Comparison of ENCODE assay signal across 8 cellular contexts in genomic region chr5:139648205-139649081, GRCh38. TPM values are rescaled to one million over a fixed set of nuclear protein-coding genes. Genes with fewer than 3 reads are reported as not detected.
A peak's percentile ranks its signal among the peaks of the same experiment; 100 is the strongest.
DNase-seq lines count a peak whose midpoint lies in the region; ATAC-seq and TF ChIP-seq lines count a peak whose summit lies in the region.

CXXC5 (plus strand) TSS chr5:139648349; CDS start chr5:139680524, 32,175 bp downstream.

- H3K27me3 ChIP-seq in BLaER1 (no peaks in the 10 kb centered on the region), RWPE2 (ENCODE audit: insufficient read depth, poor library complexity, severe bottlenecking) (peaks cover 34% of the 10 kb centered on the region), parathyroid adenoma (ENCODE audit: control insufficient read depth, insufficient read depth, low read length) (no peaks in the 10 kb centered on the region)

- H3K36me3 ChIP-seq in BLaER1 (no peaks in the 10 kb centered on the region), RWPE2 (ENCODE audit: low read depth) (no peaks in the 10 kb centered on the region), parathyroid adenoma (ENCODE audit: control insufficient read depth, insufficient read depth, low read length) (no peaks in the 10 kb centered on the region)

- 0 out of 2 replicates have a peak, but pooled peaks have one; percentile 23 for TF ChIP-seq EP300 in Ishikawa (IDR thresholded peaks at IDR 0.05; ENCODE audit: borderline replicate concordance)

- ATAC-seq in GM19035 (IDR thresholded peaks at IDR 0.05; ENCODE audit: unreplicated experiment) (peak; percentile 37), RWPE2 (ENCODE audit: low read depth) (peak; percentile 43), left cardiac atrium (peak; percentile 74 to 81)

- H4K20me1 ChIP-seq in BLaER1, result peaks cover 61% of the 10 kb centered on the region

- peak within 1 kb of the TSS; percentile 97 for H3K27ac ChIP-seq in BLaER1
- H3K27ac ChIP-seq in RWPE2 (ENCODE audit: poor library complexity, severe bottlenecking), result no peak within 1 kb of the TSS
- H3K27ac ChIP-seq in parathyroid adenoma, result peak within 1 kb of the TSS; percentile 78

- H3K4me3 ChIP-seq in BLaER1 (peak within 1 kb of the TSS; percentile 97), RWPE2 (ENCODE audit: severe bottlenecking) (peak within 1 kb of the TSS; percentile 41), parathyroid adenoma (ENCODE audit: low read depth, low read length) (peak within 1 kb of the TSS; percentile 80)

- peaks cover 75% of the 10 kb centered on the region for H3K4me1 ChIP-seq in BLaER1
- peaks cover 6% of the 10 kb centered on the region for H3K4me1 ChIP-seq in RWPE2 (ENCODE audit: insufficient read depth, poor library complexity, severe bottlenecking)
- H3K4me1 ChIP-seq in parathyroid adenoma, result peaks cover 34% of the 10 kb centered on the region

- H3K9me3 ChIP-seq in BLaER1 (no peaks in the 10 kb centered on the region), RWPE2 (ENCODE audit: severe bottlenecking) (no peaks in the 10 kb centered on the region), parathyroid adenoma (ENCODE audit: control insufficient read depth, low read length) (no peaks in the 10 kb centered on the region)

- TF ChIP-seq CTCF in RWPE2 (IDR thresholded peaks at IDR 0.05; ENCODE audit: poor library complexity, severe bottlenecking) (no peak), parathyroid adenoma (IDR thresholded peaks at IDR 0.05) (no peak)

- DNase-seq in RWPE2 (ENCODE audit: low spot score) (no peak), amygdala (lab: John Stamatoyannopoulos, UW) (peak in 49 of 56 donors; percentile 48 to 90 (median 80)), left cardiac atrium (peak; percentile 87), NK-92 (lab: John Stamatoyannopoulos, UW; ENCODE audit: unreplicated experiment) (no peak)

- TF ChIP-seq RAD21 in Ishikawa (IDR thresholded peaks at IDR 0.05; ENCODE audit: low read depth), result no peak

- H3K4me2 ChIP-seq in BLaER1 (peak within 1 kb of the TSS; percentile 93), parathyroid adenoma (ENCODE audit: low read length) (peak within 1 kb of the TSS; percentile 93)

- peaks cover 23% of the 10 kb centered on the region for H3K79me2 ChIP-seq in parathyroid adenoma

- H3K9ac ChIP-seq in BLaER1 (peak within 1 kb of the TSS; percentile 97), parathyroid adenoma (peak within 1 kb of the TSS; percentile 33)

- intact Hi-C loops in left cardiac atrium (cut with DNase I), result no loop called here

- H2AFZ ChIP-seq in parathyroid adenoma, result peak within 1 kb of the TSS; percentile 78

TF ChIP-seq in Ishikawa, 13 proteins besides CTCF, POLR2A, EP300 and RAD21:
- TF ChIP-seq MAX (IDR thresholded peaks at IDR 0.05), result no peak; the same call in 1 of the 2 replicates
- TF ChIP-seq CREB1 (IDR thresholded peaks at IDR 0.05; ENCODE audit: low read depth), result no peak
- peak; percentile 61; the same call in 1 of the 2 replicates for TF ChIP-seq FOXM1 (IDR thresholded peaks at IDR 0.05; ENCODE audit: borderline replicate concordance, low read depth)
- TF ChIP-seq ZBTB7A (IDR thresholded peaks at IDR 0.05; ENCODE audit: low read depth), result no peak; the same call in 1 of the 2 replicates
- peak; percentile 36; the same call in 1 of the 2 replicates for TF ChIP-seq TCF12 (IDR thresholded peaks at IDR 0.05; ENCODE audit: low read depth)
- peak; percentile 77 for TF ChIP-seq TAF1 (IDR thresholded peaks at IDR 0.05; ENCODE audit: low read depth)
- no peak for TF ChIP-seq REST (IDR thresholded peaks at IDR 0.05; ENCODE audit: low read depth)
- no peak for TF ChIP-seq CEBPB (IDR thresholded peaks at IDR 0.05)
TF ChIP-seq in Ishikawa: peak in this region for 3.

RNA-seq across cellular contexts. Expression of gene CXXC5, which starts in this region (rescaled TPM):
- 10 to 100 TPM; 33.4 to 44.1 TPM for total RNA-seq in left cardiac atrium

Comparison
In these comparisons a context has a peak if more than half of its experiments do, and no peak if none do; other contexts are left out.
1. H3K4me3 ChIP-seq: peak in every context shown above with its lines; median percentile 97 in BLaER1; 80 in parathyroid adenoma; 41 in RWPE2.
2. DNase-seq: peak in amygdala (49 of 56) and left cardiac atrium (single experiment); none in RWPE2 (single experiment) and NK-92 (single experiment).
3. Peak in every context shown above with its lines, with median percentiles within 50 percentile points of each other: ATAC-seq.